Comparison of ENCODE assay signal across 27 cellular contexts in the genomic region with DNA sequence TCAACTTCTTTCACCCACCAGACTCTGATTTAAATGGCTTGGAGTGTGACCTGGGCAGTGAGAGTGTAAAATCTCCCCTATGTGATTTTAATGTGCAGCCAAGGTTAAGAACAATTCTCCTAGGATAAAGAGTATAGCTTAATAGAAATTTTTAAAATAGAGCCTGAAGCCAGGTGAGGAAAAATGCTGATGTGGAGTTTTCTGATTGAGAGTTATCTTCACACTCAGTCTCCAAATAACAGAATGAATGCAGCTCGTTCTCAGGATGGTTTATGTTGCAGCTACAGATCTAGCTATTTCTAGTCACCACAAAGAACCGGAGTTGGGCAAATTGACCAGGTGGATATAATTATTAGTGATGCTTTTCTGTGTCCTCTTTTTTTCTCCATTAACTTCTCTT.
"Had no signal": no experiment of that assay in that cellular context is flagged by ENCODE, and none has a peak within 500 bp of the region (broad histone marks: within the 10 kb centered on the region; RNA-seq: fewer than 3 reads in every experiment).

No MANE protein-coding gene starts in this region.

- H3K9me3 ChIP-seq: ovary, psoas muscle, spleen, stomach, thoracic aorta, thyroid gland, tibial nerve, upper lobe of left lung, vagina had no signal

- DNase-seq: natural killer cell; occipital lobe; ovary; posterior cingulate gyrus; psoas muscle; right cardiac atrium; spleen; stimulated activated CD4-positive, alpha-beta T cell treated with anti-CD3 and anti-CD28 coated beads, Interleukin-12 subunit alpha, Interleukin-12 subunit beta, amount 100 ng/mL, for 4 hours; stimulated activated CD4-positive, alpha-beta T cell treated with anti-CD3 and anti-CD28 coated beads, Interleukin-1b, Interleukin-23, amount 100 ng/mL, for 48 hours; stimulated activated CD4-positive, alpha-beta T cell treated with anti-CD3 and anti-CD28 coated beads, Interleukin-4, amount 100 ng/mL, for 1 hour; stimulated activated CD4-positive, alpha-beta T cell treated with anti-CD3 and anti-CD28 coated beads, Interleukin-4, amount 100 ng/mL, for 4 hours; stimulated activated CD8-positive, alpha-beta memory T cell treated with anti-CD3 and anti-CD28 coated beads, Interleukin-4, amount 100 ng/mL, for 48 hours; stimulated activated naive CD4-positive, alpha-beta T cell; stomach; thyroid gland; trophoblast cell; upper lobe of left lung had no signal

- FAIRE-seq: urothelium cell line had no signal

- H3K27ac ChIP-seq: neural progenitor cell, ovary, parathyroid adenoma, psoas muscle, skin epidermis, spleen, stomach, thoracic aorta, thyroid gland, tibial nerve, upper lobe of left lung, vagina had no signal

- H3K27me3 ChIP-seq: neural progenitor cell, ovary, thyroid gland, tibial nerve, upper lobe of left lung, vagina had no signal

- H3K36me3 ChIP-seq: neural progenitor cell, ovary, spleen, stomach, thoracic aorta, thyroid gland, tibial nerve, upper lobe of left lung, vagina had no signal

- ATAC-seq: natural killer cell; psoas muscle; right cardiac atrium; sciatic nerve; stimulated activated memory B cell treated with anti-CD40 and anti-IgM and Interleukin-4, amounts not matched to agents 10 μg/mL and 1 μg/mL and 100 μg/mL, for 72 hours had no signal

- H3K9ac ChIP-seq: neural progenitor cell, parathyroid adenoma had no signal

- H2AFZ ChIP-seq: neural progenitor cell, parathyroid adenoma had no signal

- H3K4me3 ChIP-seq: neural progenitor cell, ovary, psoas muscle, skin epidermis, smooth muscle cell, spleen, stomach, thoracic aorta, thyroid gland, tibial nerve, upper lobe of left lung, vagina had no signal

- H3K4me2 ChIP-seq: neural progenitor cell, smooth muscle cell had no signal

- H3K79me2 ChIP-seq: parathyroid adenoma had no signal

- H3K4me1 ChIP-seq: neural progenitor cell, parathyroid adenoma, psoas muscle, spleen, stomach, thyroid gland, upper lobe of left lung, vagina had no signal
